9 cellular contexts compared by ENCODE assay signal in genomic region chr10:112314822-112315474, GRCh38. TPM values are rescaled to one million over a fixed set of nuclear protein-coding genes. Genes with fewer than 3 reads are reported as not detected.
DNase-seq lines count a peak whose midpoint lies in the region; ATAC-seq and TF ChIP-seq lines count a peak whose summit lies in the region.
"Had no signal": no experiment of that assay in that cellular context is flagged by ENCODE, and none has a peak within 500 bp of the region (broad histone marks: within the 10 kb centered on the region; RNA-seq: fewer than 3 reads in every experiment).

No MANE protein-coding gene starts in this region.

- H3K4me1 Mint-ChIP-seq in central memory CD8-positive, alpha-beta T cell, result no peaks in the 10 kb centered on the region

- peaks cover 57% of the 10 kb centered on the region for H3K27me3 Mint-ChIP-seq in central memory CD8-positive, alpha-beta T cell

- DNase-seq in NCI-H2107 (lab: John Stamatoyannopoulos, UW) (peak; percentile 16), left colon (peak; percentile 66 to 90), cortex of kidney (lab: John Stamatoyannopoulos, UW) (no peak)
- DNase-seq in activated CD4-positive, CD25-positive, alpha-beta regulatory T cell treated with anti-CD3 and anti-CD28 coated beads, Interleukin-2, amount 50 U/mL, for 72 hours, result peak; percentile 75
- DNase-seq in central memory CD8-positive, alpha-beta T cell (ENCODE audit: low spot score in 2 of 2), result peak; percentile 38 to 53
- DNase-seq in stimulated activated CD4-positive, alpha-beta T cell treated with anti-CD3 and anti-CD28 coated beads, Interleukin-4, amount 100 ng/mL, for 1 hour, result peak; percentile 75

- ATAC-seq in HG02840 (IDR thresholded peaks at IDR 0.05; ENCODE audit: low FRiP score, unreplicated experiment), result peak; percentile 67
- ATAC-seq in central memory CD8-positive, alpha-beta T cell (replicated peaks; ENCODE audit: extremely low read depth, poor library complexity, severe bottlenecking), result peak; percentile 60
- peak; percentile 91 for ATAC-seq in left colon

- H3K4me3 ChIP-seq in GM12875 (ENCODE audit: low read depth, low read length), result no peak overlapping the region

- H3K27ac Mint-ChIP-seq in central memory CD8-positive, alpha-beta T cell (ENCODE audit: low read depth), result no peak overlapping the region

- TF ChIP-seq CTCF in GM12875 (IDR thresholded peaks at IDR 0.05; ENCODE audit: borderline replicate concordance, insufficient read depth, low read depth, low read length), result peak; percentile 75

- intact Hi-C loops in left colon (cut with DNase I, micrococcal nuclease), result loop anchor here in 1 of 2 donors (10.0 kb wide), 1 partner anchor 130 kb away; the partner anchor contains the start of gene GPAM

- H3K4me3 Mint-ChIP-seq in central memory CD8-positive, alpha-beta T cell, result no peak overlapping the region

- no peaks in the 10 kb centered on the region for H3K36me3 Mint-ChIP-seq in central memory CD8-positive, alpha-beta T cell (ENCODE audit: insufficient read depth)

- H3K9me3 Mint-ChIP-seq in central memory CD8-positive, alpha-beta T cell, result no peaks in the 10 kb centered on the region

RNA-seq across cellular contexts. Expression of gene TECTB, which starts 31.7 kb away (rescaled TPM):
- total RNA-seq in left colon, result not detected
- total RNA-seq: skeletal muscle tissue had no signal

RNA-seq across cellular contexts. Expression of gene ACSL5, which starts 59.0 kb away (rescaled TPM):
- total RNA-seq in left colon, result 100 to 1,000 TPM; 216 to 301 TPM
